In the genomic region with DNA sequence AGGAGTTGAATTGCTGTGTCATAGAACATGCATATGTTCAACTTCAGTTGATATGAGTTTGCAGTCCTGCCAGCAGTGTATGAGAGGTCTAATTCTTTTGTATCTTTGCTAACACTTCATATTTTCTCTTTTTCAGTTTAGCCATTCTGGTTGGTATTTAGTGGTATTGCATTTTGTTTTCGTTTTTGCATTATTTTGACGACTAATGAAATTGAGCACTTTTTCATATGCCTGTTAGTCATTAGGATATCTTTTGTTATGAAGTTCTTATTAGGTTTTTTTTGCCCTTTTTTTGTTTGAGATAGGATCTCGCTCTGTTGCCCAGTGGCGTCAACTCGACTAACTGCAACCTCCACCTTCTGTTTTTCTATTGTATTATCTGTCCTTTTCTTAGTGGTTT, we compare ENCODE assay signal across 28 cellular contexts. TPM values are rescaled to one million over a fixed set of nuclear protein-coding genes. Genes with fewer than 3 reads are reported as not detected.
"Had no signal": no experiment of that assay in that cellular context is flagged by ENCODE, and none has a peak within 500 bp of the region (broad histone marks: within the 10 kb centered on the region; RNA-seq: fewer than 3 reads in every experiment).

No MANE protein-coding gene starts in this region.

- ATAC-seq: activated CD4-positive, alpha-beta T cell treated with anti-CD3 and anti-CD28 coated beads for 36 hours; activated CD8-positive, alpha-beta memory T cell treated with anti-CD3 and anti-CD28 coated beads, Interleukin-2, amount 10 ng/mL, durations not matched to agents 7 days and 5 days; activated CD8-positive, alpha-beta T cell treated with anti-CD3 and anti-CD28 coated beads, Interleukin-2, amount 10 ng/mL, durations not matched to agents 7 days and 5 days; body of pancreas; effector memory CD8-positive, alpha-beta T cell; foreskin keratinocyte; gastrocnemius medialis; heart left ventricle had no signal

- H3K27me3 ChIP-seq: body of pancreas, esophagus muscularis mucosa, foreskin keratinocyte, gastrocnemius medialis, heart left ventricle had no signal

- H3K9me3 ChIP-seq: body of pancreas, esophagus muscularis mucosa, gastrocnemius medialis, heart left ventricle had no signal

- H3K4me1 ChIP-seq: body of pancreas, esophagus muscularis mucosa, foreskin keratinocyte, gastrocnemius medialis had no signal

- H3K27ac ChIP-seq: body of pancreas, esophagus muscularis mucosa, foreskin keratinocyte, gastrocnemius medialis, heart left ventricle had no signal

- H3K4me3 ChIP-seq: body of pancreas, esophagus muscularis mucosa, gastrocnemius medialis, heart left ventricle had no signal

- DNase-seq: activated CD4-positive, alpha-beta memory T cell treated with anti-CD3 and anti-CD28 coated beads for 36 hours; activated CD4-positive, alpha-beta T cell treated with anti-CD3 and anti-CD28 coated beads for 36 hours; activated CD4-positive, alpha-beta T cell treated with anti-CD3 and anti-CD28 coated beads, Interleukin-2, amount 10 ng/mL, durations not matched to agents 24 days and 14 days; activated CD4-positive, CD25-positive, alpha-beta regulatory T cell; activated CD4-positive, CD25-positive, alpha-beta regulatory T cell treated with anti-CD3 and anti-CD28 coated beads, Interleukin-2, amount 50 U/mL, for 72 hours; activated CD8-positive, alpha-beta memory T cell treated with anti-CD3 and anti-CD28 coated beads, Interleukin-2, amount 10 ng/mL, durations not matched to agents 7 days and 5 days; activated CD8-positive, alpha-beta memory T cell treated with anti-CD3 and anti-CD28 coated beads, Interleukin-2, amount 50 U/mL, for 4 hours; activated CD8-positive, alpha-beta T cell treated with anti-CD3 and anti-CD28 coated beads, Interleukin-2, amount 10 ng/mL, durations not matched to agents 7 days and 5 days; activated effector memory CD4-positive, alpha-beta T cell treated with anti-CD3 and anti-CD28 coated beads, Interleukin-2, amount 50 U/mL, for 16 hours; activated naive CD4-positive, alpha-beta T cell treated with anti-CD3 and anti-CD28 coated beads for 36 hours; activated naive CD8-positive, alpha-beta T cell treated with anti-CD3 and anti-CD28 coated beads, Interleukin-2, amount 10 ng/mL, durations not matched to agents 7 days and 5 days; activated T-cell treated with anti-CD3 and anti-CD28 coated beads, Interleukin-2, amount 50 U/mL, for 1 hour; activated T-cell treated with anti-CD3 and anti-CD28 coated beads, Interleukin-2, amount 50 U/mL, for 48 hours; amniotic stem cell; anterior cingulate cortex; body of pancreas; caudate nucleus; cortex of kidney; dermis blood vessel endothelial cell; effector CD4-positive, alpha-beta T cell; effector memory CD8-positive, alpha-beta T cell; foreskin keratinocyte; gastrocnemius medialis; glutamatergic neuron; heart left ventricle; T-helper 2 cell had no signal

- FAIRE-seq: colon had no signal

RNA-seq across cellular contexts. Expression of gene PCLAF, which starts 15.5 kb away (rescaled TPM):
- total RNA-seq: esophagus muscularis mucosa had no signal
